ENCODE assay signal across 7 cellular contexts in genomic region chr18:23377669-23378469, GRCh38.
DNase-seq lines count a peak whose midpoint lies in the region; ATAC-seq, FAIRE-seq and TF ChIP-seq lines count a peak whose summit lies in the region.

No MANE protein-coding gene starts in this region.

- H3K4me3 ChIP-seq in endothelial cell of umbilical vein (replicated peaks in 1 of 3; ENCODE audit: insufficient read depth in 1 of 3, low read depth in 1 of 3, low read length in 3 of 3) (no peak overlapping the region), skeletal muscle satellite cell (ENCODE audit: low read length) (no peak overlapping the region)

- TF ChIP-seq POLR2A in endothelial cell of umbilical vein (IDR thresholded peaks at IDR 0.05; ENCODE audit: low read depth, low read length), result no peak

- H3K4me2 ChIP-seq in endothelial cell of umbilical vein (ENCODE audit: insufficient read depth, low read length) (peak overlapping the region; percentile 59), skeletal muscle satellite cell (ENCODE audit: low read length) (peak overlapping the region; percentile 58)

- peak overlapping the region; percentile 78 for H3K27ac ChIP-seq in endothelial cell of umbilical vein (ENCODE audit: insufficient read depth, low read depth, low read length)
- H3K27ac ChIP-seq in caudate nucleus (ENCODE audit: low read depth, low read length), result no peak overlapping the region

- H3K36me3 ChIP-seq in endothelial cell of umbilical vein (ENCODE audit: control insufficient read depth in 2 of 2, extremely low read depth in 1 of 2, insufficient read depth in 2 of 2, low read length in 2 of 2), result no peaks in the 10 kb centered on the region
- H3K36me3 ChIP-seq in skeletal muscle satellite cell (ENCODE audit: insufficient read depth, low read length), result peaks cover 5% of the 10 kb centered on the region

- H3K9me1 ChIP-seq in endothelial cell of umbilical vein (replicated peaks; ENCODE audit: control insufficient read depth, extremely low read depth, insufficient read depth, low read length), result no peaks in the 10 kb centered on the region

- H3K79me2 ChIP-seq in endothelial cell of umbilical vein (ENCODE audit: control insufficient read depth, insufficient read depth, low read length), result no peaks in the 10 kb centered on the region

- DNase-seq in HS-27A (ENCODE audit: low read depth) (peak; percentile 55), endothelial cell of umbilical vein (ENCODE audit: low read depth, low spot score) (peak; percentile 90), NCI-H1930 (lab: John Stamatoyannopoulos, UW) (no peak), caudate nucleus (lab: John Stamatoyannopoulos, UW) (no peak)

- H3K27me3 ChIP-seq in endothelial cell of umbilical vein (ENCODE audit: control insufficient read depth in 2 of 2, insufficient read depth in 2 of 2, low read length in 2 of 2) (no peaks in the 10 kb centered on the region), skeletal muscle satellite cell (ENCODE audit: control insufficient read depth, insufficient read depth, low read length) (no peaks in the 10 kb centered on the region)

- intact Hi-C loops in endothelial cell of umbilical vein (cut with micrococcal nuclease), result loop anchor here (1.0 to 2.0 kb wide), 8 partner anchors 75 to 347 kb away; partner anchors contain the start of gene CABLES1

- H3K9ac ChIP-seq in endothelial cell of umbilical vein (replicated peaks; ENCODE audit: extremely low read depth, insufficient read depth, low read length) (peak overlapping the region; percentile 49), skeletal muscle satellite cell (ENCODE audit: low read depth, low read length) (peak overlapping the region; percentile 51)

- POLR2A ChIA-PET in endothelial cell of umbilical vein (lab: Charles Lee), result interaction anchor here (0.8 to 1.6 kb wide), 2 partner anchors 23 to 244 kb away, joined by 4 read pairs; no protein-coding TSS in a partner anchor

- no peak for TF ChIP-seq CTCF in endothelial cell of umbilical vein (IDR thresholded peaks at IDR 0.05; ENCODE audit: extremely low read depth in 1 of 2, insufficient read depth in 1 of 2, low read depth in 1 of 2, low read length in 2 of 2)

- H3K4me1 ChIP-seq in endothelial cell of umbilical vein (ENCODE audit: control insufficient read depth, extremely low read depth, insufficient read depth, low read length), result peaks cover 36% of the 10 kb centered on the region
- H3K4me1 ChIP-seq in skeletal muscle satellite cell (ENCODE audit: control insufficient read depth, insufficient read depth, low read length), result peaks cover 22% of the 10 kb centered on the region

- no TSS peak for BruUV-seq in endothelial cell of umbilical vein (replicated peaks; lab: Mats Ljungman, UMichigan)

- ATAC-seq in GM19025 (IDR thresholded peaks at IDR 0.05; ENCODE audit: low read depth, unreplicated experiment), result peak; percentile 79
- ATAC-seq in HG02623 (IDR thresholded peaks at IDR 0.05; ENCODE audit: unreplicated experiment), result no peak

- H3K9me3 ChIP-seq in endothelial cell of umbilical vein (replicated peaks; ENCODE audit: control insufficient read depth, insufficient read depth, low read length), result no peaks in the 10 kb centered on the region
- no peaks in the 10 kb centered on the region for H3K9me3 ChIP-seq in skeletal muscle satellite cell (replicated peaks; ENCODE audit: low read length)

- CTCF ChIA-PET in endothelial cell of umbilical vein (lab: Charles Lee), result interaction anchor here (0.8 to 4.4 kb wide), 28 partner anchors 12 to 346 kb away, joined by 3 to 74 read pairs (median 4); no protein-coding TSS in a partner anchor

- dilution Hi-C loops in endothelial cell of umbilical vein (cut with MboI; ENCODE audit: extremely low pct_ligation_motif_present, low sequenced_read_pairs), result no loop called here

- H4K20me1 ChIP-seq in endothelial cell of umbilical vein (replicated peaks; ENCODE audit: control insufficient read depth, extremely low read depth, insufficient read depth, low read length), result no peaks in the 10 kb centered on the region

- peak; percentile 63 for FAIRE-seq in endothelial cell of umbilical vein (lab: Jason Lieb, UNC)

- no peak overlapping the region for H2AFZ ChIP-seq in endothelial cell of umbilical vein (ENCODE audit: low read depth, low read length)

TF ChIP-seq in endothelial cell of umbilical vein, 7 proteins besides CTCF, POLR2A, EP300 and RAD21:
- TF ChIP-seq, protein P1, sequence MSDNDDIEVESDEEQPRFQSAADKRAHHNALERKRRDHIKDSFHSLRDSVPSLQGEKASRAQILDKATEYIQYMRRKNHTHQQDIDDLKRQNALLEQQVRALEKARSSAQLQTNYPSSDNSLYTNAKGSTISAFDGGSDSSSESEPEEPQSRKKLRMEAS (IDR thresholded peaks at IDR 0.05; ENCODE audit: insufficient read depth, insufficient read length), result no peak
- TF ChIP-seq POLR2AphosphoS5 (IDR thresholded peaks at IDR 0.05; ENCODE audit: insufficient read depth, low read depth, low read length) (no peak), JUN (IDR thresholded peaks at IDR 0.05; ENCODE audit: borderline replicate concordance, insufficient read depth, insufficient read length, low read depth) (peak; percentile 87), EZH2 (IDR thresholded peaks at IDR 0.05; ENCODE audit: borderline replicate concordance, low read depth, low read length, severe bottlenecking) (no peak), MYC (IDR thresholded peaks at IDR 0.05; ENCODE audit: low read depth, low read length) (no peak), GATA2 (IDR thresholded peaks at IDR 0.05; ENCODE audit: insufficient read depth, insufficient read length, low read depth, low read length) (no peak), FOS (IDR thresholded peaks at IDR 0.05; ENCODE audit: borderline replicate concordance, insufficient read depth, low read length) (peak; percentile 94)

Comparison
In these comparisons a context has a peak if more than half of its experiments do, and no peak if none do; other contexts are left out.
1. DNase-seq: peak in HS-27A (single experiment) and endothelial cell of umbilical vein (single experiment); none in NCI-H1930 (0 of 2) and caudate nucleus (0 of 61).